ENCODE assay signal across 20 cellular contexts in genomic region chr18:3867768-3868445, GRCh38.
A peak's percentile ranks its signal among the peaks of the same experiment; 100 is the strongest.
DNase-seq lines count a peak whose midpoint lies in the region; ATAC-seq, FAIRE-seq and TF ChIP-seq lines count a peak whose summit lies in the region.
"Had no signal": no experiment of that assay in that cellular context is flagged by ENCODE, and none has a peak within 500 bp of the region (broad histone marks: within the 10 kb centered on the region; RNA-seq: fewer than 3 reads in every experiment).

No MANE protein-coding gene starts in this region.

- TF ChIP-seq POLR2A in H1 (IDR thresholded peaks at IDR 0.05; ENCODE audit: control extremely low read depth in 1 of 2, low read depth in 2 of 2, low read length in 2 of 2) = no peak

- CTCF ChIA-PET in H1 (lab: Charles Lee; ENCODE audit: partially characterized antibody) = interaction anchor here (0.6 to 6.2 kb wide), 15 partner anchors 10 to 882 kb away, joined by 3 to 107 read pairs (median 5); no protein-coding TSS in a partner anchor

- H4K20me1 ChIP-seq in H1 (replicated peaks in 1 of 2; ENCODE audit: control insufficient read depth in 1 of 2, insufficient read depth in 2 of 2, low read length in 2 of 2) = no peaks in the 10 kb centered on the region
- no peaks in the 10 kb centered on the region for H4K20me1 ChIP-seq in osteoblast (ENCODE audit: insufficient read depth, low read length)

- H3K4me3 ChIP-seq in ACC112 (ENCODE audit: low read depth, low read length) (no peak overlapping the region), H1 (ENCODE audit: extremely low read depth in 1 of 4, insufficient read depth in 2 of 4, low read depth in 3 of 4, low read length in 4 of 4) (no peak overlapping the region), osteoblast (ENCODE audit: insufficient read depth, low read length) (no peak overlapping the region), WERI-Rb-1 (ENCODE audit: low read depth, low read length) (no peak overlapping the region)
- H3K4me3 ChIP-seq: heart right ventricle, Peyer's patch had no signal

- H3K4me1 ChIP-seq in ACC112 (ENCODE audit: control insufficient read depth, insufficient read depth, low read length, unreplicated experiment) (no peaks in the 10 kb centered on the region), H1 (replicated peaks in 1 of 4; ENCODE audit: control insufficient read depth in 3 of 4, insufficient read depth in 4 of 4, low read length in 3 of 4) (peaks cover 0 to 2% (median 0%) of the 10 kb centered on the region in 4 experiments; a peak in 2 of 7 replicates), osteoblast (ENCODE audit: insufficient read depth, low read length) (no peaks in the 10 kb centered on the region)
- H3K4me1 ChIP-seq: Caco-2, Peyer's patch had no signal

- no peak overlapping the region for H3K56ac ChIP-seq in H1 (replicated peaks; ENCODE audit: insufficient read length, low read depth, low read length)

- H3K27ac ChIP-seq in ACC112 (ENCODE audit: low read depth, low read length) (no peak overlapping the region), H1 (ENCODE audit: low read depth, low read length) (no peak overlapping the region), osteoblast (ENCODE audit: low read depth, low read length) (no peak overlapping the region), WERI-Rb-1 (no peak overlapping the region)
- H3K27ac ChIP-seq: Peyer's patch had no signal

- TF ChIP-seq CTCF in H1 (IDR thresholded peaks at IDR 0.05; ENCODE audit: control extremely low read depth in 1 of 3, insufficient read depth in 1 of 3, low read depth in 1 of 3, low read length in 3 of 3) (no peak), osteoblast (IDR thresholded peaks at IDR 0.05; ENCODE audit: extremely low read depth, low read depth, low read length) (no peak), WERI-Rb-1 (IDR thresholded peaks at IDR 0.05; ENCODE audit: low read depth, low read length) (no peak)

- no peak overlapping the region for H4K8ac ChIP-seq in H1 (ENCODE audit: extremely low read depth, insufficient read depth, low read length)

- H3K4ac ChIP-seq in H1 (replicated peaks; ENCODE audit: insufficient read length, low read depth, low read length) = no peak overlapping the region

- no peak overlapping the region for H3K9ac ChIP-seq in H1 (replicated peaks in 1 of 4; ENCODE audit: extremely low read depth in 1 of 4, low read depth in 3 of 4, low read length in 3 of 4)

- no peak overlapping the region for H2BK5ac ChIP-seq in H1 (ENCODE audit: low read depth, low read length)

- no peaks in the 10 kb centered on the region for H3K23me2 ChIP-seq in H1 (ENCODE audit: low read depth, low read length)

- no peak for ATAC-seq in GM19351 (IDR thresholded peaks at IDR 0.05; ENCODE audit: unreplicated experiment)
- ATAC-seq: activated naive CD8-positive, alpha-beta T cell treated with anti-CD3 and anti-CD28 coated beads, Interleukin-2, amount 50 U/mL, for 24 hours; activated T-cell treated with anti-CD3 and anti-CD28 coated beads, Interleukin-2, amount 50 U/mL, for 4 hours had no signal

- H3K23ac ChIP-seq in H1 (ENCODE audit: insufficient read length) = no peak overlapping the region

- no peak overlapping the region for H2BK120ac ChIP-seq in H1 (replicated peaks; ENCODE audit: low read depth, low read length)

- H2AFZ ChIP-seq in ACC112 (ENCODE audit: low read length, unreplicated experiment) (peak overlapping the region; percentile 47), H1 (ENCODE audit: low read length) (no peak overlapping the region), osteoblast (ENCODE audit: low read length) (peak overlapping the region; percentile 22)

- H3K27me3 ChIP-seq in ACC112 (ENCODE audit: insufficient read depth, low read length) = no peaks in the 10 kb centered on the region
- no peaks in the 10 kb centered on the region for H3K27me3 ChIP-seq in H1 (replicated peaks in 1 of 4; ENCODE audit: control insufficient read depth in 3 of 4, extremely low read depth in 1 of 4, insufficient read depth in 3 of 4, low read length in 3 of 4)
- H3K27me3 ChIP-seq in osteoblast (ENCODE audit: insufficient read depth, low read length) = peaks cover 4% of the 10 kb centered on the region
- peaks cover 13% of the 10 kb centered on the region for H3K27me3 ChIP-seq in WERI-Rb-1 (ENCODE audit: insufficient read depth, low read depth, severe bottlenecking)
- H3K27me3 ChIP-seq: heart right ventricle, Peyer's patch had no signal

- H3K9me3 ChIP-seq in H1 (ENCODE audit: insufficient read depth in 2 of 2, low read depth in 1 of 2, low read length in 1 of 2) (no peaks in the 10 kb centered on the region), osteoblast (ENCODE audit: low read depth, low read length) (no peaks in the 10 kb centered on the region), WERI-Rb-1 (ENCODE audit: severe bottlenecking) (no peaks in the 10 kb centered on the region)
- H3K9me3 ChIP-seq: Caco-2, heart right ventricle, Peyer's patch had no signal

- WGBS in H1 (ENCODE audit: extremely low coverage in 1 of 2, insufficient coverage in 1 of 2, insufficient read length in 1 of 2, insufficient replicate concordance in 2 of 2, low coverage in 1 of 2, low lambda C conversion rate in 2 of 2, missing lambda C conversion rate in 1 of 2), 2 experiments = 75% methylated on average over 8 of the region's 8 CpGs; no CpG with 5 or more reads in 1 of the 2 experiments

- no peak for FAIRE-seq in H1 (lab: Jason Lieb, UNC)
- FAIRE-seq: colon had no signal

- no peak overlapping the region for H2BK12ac ChIP-seq in H1 (ENCODE audit: low read depth, low read length)

- no peak overlapping the region for H3K14ac ChIP-seq in H1 (ENCODE audit: insufficient read length)

- no peak overlapping the region for H4K5ac ChIP-seq in H1 (ENCODE audit: insufficient read length, low read depth, low read length)

- DNase-seq in H1 (ENCODE audit: low read depth in 1 of 2, low spot score in 2 of 2) (no peak), osteoblast (ENCODE audit: insufficient read length, low spot score, missing footprints) (no peak), WERI-Rb-1 (no peak), HCEC 1CT (no peak)
- DNase-seq in NK-92 treated with Interleukin-12 subunit alpha and Interleukin-12 subunit beta, amount 100 ng/mL, for 24 hours (lab: John Stamatoyannopoulos, UW) = no peak
- DNase-seq: activated CD4-positive, alpha-beta memory T cell treated with anti-CD3 and anti-CD28 coated beads for 36 hours; activated naive CD8-positive, alpha-beta T cell treated with anti-CD3 and anti-CD28 coated beads, Interleukin-2, amount 50 U/mL, for 24 hours; activated T-cell treated with anti-CD3 and anti-CD28 coated beads, Interleukin-2, amount 50 U/mL, for 4 hours; AML-193; Caco-2; heart right ventricle; Kasumi-1; NCI-H1436 treated with DMSO at 0.1 percent for 48 hours; NCI-H526 treated with DMSO at 0.1 percent for 48 hours; Peyer's patch; stimulated activated CD4-positive, alpha-beta T cell treated with anti-CD3 and anti-CD28 coated beads, Interleukin-12 subunit alpha, Interleukin-12 subunit beta, amount 100 ng/mL, for 4 hours had no signal

- H3K79me1 ChIP-seq in H1 (ENCODE audit: low read depth, low read length) = no peaks in the 10 kb centered on the region

- no peak overlapping the region for H3K18ac ChIP-seq in H1 (ENCODE audit: extremely low read depth, low read length)

- H3K79me2 ChIP-seq in ACC112 (ENCODE audit: control insufficient read depth, insufficient read depth, low read length, unreplicated experiment) = no peaks in the 10 kb centered on the region
- H3K79me2 ChIP-seq in H1 (ENCODE audit: control insufficient read depth in 1 of 2, insufficient read depth in 2 of 2, low read length in 2 of 2) = no peaks in the 10 kb centered on the region
- H3K79me2 ChIP-seq in osteoblast (ENCODE audit: insufficient read depth, low read length) = no peaks in the 10 kb centered on the region

- no peak overlapping the region for H2AK5ac ChIP-seq in H1 (ENCODE audit: low read depth, low read length)

- H3K36me3 ChIP-seq in ACC112 (ENCODE audit: insufficient read depth, low read length) = no peaks in the 10 kb centered on the region
- no peaks in the 10 kb centered on the region for H3K36me3 ChIP-seq in H1 (ENCODE audit: control insufficient read depth in 2 of 4, insufficient read depth in 4 of 4, low read length in 3 of 4)
- no peaks in the 10 kb centered on the region for H3K36me3 ChIP-seq in osteoblast (ENCODE audit: insufficient read depth, low read length)
- H3K36me3 ChIP-seq in WERI-Rb-1 = no peaks in the 10 kb centered on the region
- H3K36me3 ChIP-seq: heart right ventricle, Peyer's patch had no signal

- H4K91ac ChIP-seq in H1 (replicated peaks; ENCODE audit: insufficient read length, low read length) = no peak overlapping the region

- H2BK20ac ChIP-seq in H1 (ENCODE audit: low read length) = no peak overlapping the region

- TF ChIP-seq EP300 in Ishikawa (IDR thresholded peaks at IDR 0.05; ENCODE audit: borderline replicate concordance) = no peak
- TF ChIP-seq EP300 in H1 (IDR thresholded peaks at IDR 0.05; ENCODE audit: borderline replicate concordance in 1 of 2, low read depth in 2 of 2, low read length in 2 of 2) = no peak

- TF ChIP-seq RAD21 in Ishikawa (IDR thresholded peaks at IDR 0.05; ENCODE audit: low read depth) (no peak), H1 (IDR thresholded peaks at IDR 0.05 in 1 of 2, conservative IDR thresholded peaks at IDR 0.05 in 1 of 2; ENCODE audit: low read depth in 2 of 2, low read length in 2 of 2) (no peak)

- H3K4me2 ChIP-seq in H1 (ENCODE audit: insufficient read depth in 1 of 2, low read depth in 2 of 2, low read length in 2 of 2) (no peak overlapping the region), osteoblast (ENCODE audit: insufficient read depth, low read length) (no peak overlapping the region)

- no peak overlapping the region for H2BK15ac ChIP-seq in H1 (ENCODE audit: low read length)

- POLR2A ChIA-PET in H1 (lab: Charles Lee; ENCODE audit: partially characterized antibody) = interaction anchor here (1.2 to 1.5 kb wide), 2 partner anchors 10 kb away, joined by 3 read pairs; no protein-coding TSS in a partner anchor

TF ChIP-seq in Ishikawa, 13 proteins besides CTCF, POLR2A, EP300 and RAD21:
- peak; percentile 83 for TF ChIP-seq CEBPB (IDR thresholded peaks at IDR 0.05)
- no peak for TF ChIP-seq FOXM1 (IDR thresholded peaks at IDR 0.05; ENCODE audit: borderline replicate concordance, low read depth)
- no peak for TF ChIP-seq NFIC (IDR thresholded peaks at IDR 0.05)
- TF ChIP-seq CREB1 (IDR thresholded peaks at IDR 0.05; ENCODE audit: low read depth) = no peak
- no peak for TF ChIP-seq TAF1 (IDR thresholded peaks at IDR 0.05; ENCODE audit: low read depth)

TF ChIP-seq in H1, 55 proteins besides CTCF, POLR2A, EP300 and RAD21:
- TF ChIP-seq CEBPB (IDR thresholded peaks at IDR 0.05; ENCODE audit: low read depth, low read length) (peak; percentile 92), TEAD4 (IDR thresholded peaks at IDR 0.05; ENCODE audit: low read depth, low read length) (no peak), BCL11A (IDR thresholded peaks at IDR 0.05; ENCODE audit: low read depth in 2 of 2, low read length in 2 of 2) (no peak)
